12 cellular contexts compared by ENCODE assay signal in the genomic region with DNA sequence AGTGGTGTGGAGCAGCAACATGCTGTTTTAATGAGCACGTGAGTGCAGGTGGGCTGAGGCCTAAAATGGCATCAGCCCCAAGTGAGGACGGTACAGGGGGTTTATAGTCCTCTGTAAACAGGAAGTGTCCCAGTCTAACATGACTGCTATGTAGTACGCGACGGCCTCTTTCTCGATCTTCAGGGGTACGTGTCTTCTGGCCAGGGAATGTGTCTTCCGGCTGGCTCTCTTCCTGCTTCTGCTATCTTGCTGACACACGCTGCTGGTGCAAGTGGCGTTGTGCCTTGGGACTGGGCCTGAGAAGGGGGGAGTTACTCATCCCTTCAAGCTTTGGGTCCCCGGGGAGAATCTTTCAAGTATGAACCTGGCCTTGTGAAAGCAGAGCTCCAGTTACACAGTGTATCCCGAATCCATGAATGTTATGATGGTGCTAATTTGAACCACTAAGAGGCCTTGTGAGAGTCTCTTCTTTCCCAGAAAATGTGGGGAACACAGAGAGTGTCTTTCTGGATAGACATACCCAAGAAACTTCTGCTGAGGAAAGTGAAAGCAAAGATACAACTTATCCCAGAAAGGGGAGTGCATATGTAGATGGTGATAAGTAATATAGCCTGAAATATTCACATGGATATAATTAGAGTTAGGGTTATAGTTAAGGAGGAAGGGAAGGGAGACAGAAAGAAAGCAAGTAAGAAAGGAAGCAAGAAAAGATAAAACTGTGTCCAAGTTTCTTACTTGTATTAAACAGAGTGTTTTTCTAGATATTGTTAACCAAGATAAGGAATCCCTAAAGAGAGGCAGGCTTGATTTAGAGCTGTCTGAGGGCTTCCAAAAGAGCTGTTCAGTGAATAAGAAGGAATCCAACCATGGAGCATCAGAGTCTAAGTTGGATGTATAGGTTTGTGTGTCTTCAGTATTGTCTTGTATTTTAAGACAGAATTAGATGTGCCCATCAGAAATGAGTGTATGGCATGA. TPM values are rescaled to one million over a fixed set of nuclear protein-coding genes. Genes with fewer than 3 reads are reported as not detected.
DNase-seq lines count a peak whose midpoint lies in the region; ATAC-seq and TF ChIP-seq lines count a peak whose summit lies in the region.
"Had no signal": no experiment of that assay in that cellular context is flagged by ENCODE, and none has a peak within 500 bp of the region (broad histone marks: within the 10 kb centered on the region; RNA-seq: fewer than 3 reads in every experiment).

No MANE protein-coding gene starts in this region.

- peak overlapping the region; percentile 89 for H3K23ac ChIP-seq in neuronal stem cell (ENCODE audit: low read depth, low read length, poor library complexity)

- H3K36me3 ChIP-seq in Caco-2 (ENCODE audit: control insufficient read depth, insufficient read depth, low read length) = no peaks in the 10 kb centered on the region; the same call in 1 of the 2 replicates
- peaks cover 10% of the 10 kb centered on the region; the same call in 1 of the 2 replicates for H3K36me3 ChIP-seq in SK-N-MC (ENCODE audit: insufficient read depth, low read length)
- H3K36me3 ChIP-seq in fibroblast of lung (ENCODE audit: control insufficient read depth, insufficient read depth, low read length) = peaks cover 8% of the 10 kb centered on the region
- H3K36me3 ChIP-seq in neuronal stem cell (replicated peaks in 1 of 2; ENCODE audit: control insufficient read depth in 2 of 2, insufficient read depth in 2 of 2, low read length in 2 of 2) = peaks cover 6 to 74% of the 10 kb centered on the region in 2 donors

- no peak overlapping the region for H4K91ac ChIP-seq in neuronal stem cell (ENCODE audit: low read depth, low read length, poor library complexity)

- H3K9ac ChIP-seq in SK-N-MC (ENCODE audit: insufficient read length) (no peak overlapping the region), fibroblast of lung (ENCODE audit: insufficient read depth, low read length) (no peak overlapping the region), neuronal stem cell (ENCODE audit: low read depth, low read length, poor library complexity) (no peak overlapping the region)

- ATAC-seq in HG03457 (IDR thresholded peaks at IDR 0.05; ENCODE audit: unreplicated experiment) (no peak), HG02981 (IDR thresholded peaks at IDR 0.05; ENCODE audit: unreplicated experiment) (no peak)

- H2AFZ ChIP-seq in fibroblast of lung (ENCODE audit: low read length) (no peak overlapping the region), neuronal stem cell (ENCODE audit: low read length) (no peak overlapping the region)

- H3K27ac ChIP-seq in SK-N-MC = 0 out of 2 replicates have a peak overlapping the region, but pooled peaks have one; percentile 42
- H3K27ac ChIP-seq in fibroblast of lung (ENCODE audit: insufficient read depth, low read length) = peak overlapping the region; percentile 34
- H3K27ac ChIP-seq in neuronal stem cell (replicated peaks; ENCODE audit: low read length) = no peak overlapping the region

- no peak overlapping the region for H3K4me3 Mint-ChIP-seq in Caco-2 (ENCODE audit: unreplicated experiment)

- H2BK5ac ChIP-seq in neuronal stem cell (ENCODE audit: low read length) = no peak overlapping the region

- peaks cover 27% of the 10 kb centered on the region for H3K36me3 Mint-ChIP-seq in Caco-2 (ENCODE audit: insufficient read depth, unreplicated experiment)

- CTCF ChIA-PET in Caco-2 (lab: Charles Lee) = no interaction called here

- POLR2A ChIA-PET in Caco-2 (lab: Charles Lee) = interaction anchor here (0.6 kb wide), 1 partner anchor 14 kb away, joined by 5 read pairs; no protein-coding TSS in a partner anchor

- intact Hi-C loops in Caco-2 (cut with micrococcal nuclease; ENCODE audit: unreplicated experiment) = loop anchor here (10.0 kb wide), 1 partner anchor 119 kb away; a partner anchor contains a TSS

- no peak for DNase-seq in Caco-2
- DNase-seq in SK-N-MC (ENCODE audit: low read depth, low spot score) = no peak
- DNase-seq in fibroblast of lung (ENCODE audit: low read depth in 2 of 2) = no peak
- no peak for DNase-seq in neuronal stem cell (ENCODE audit: low spot score)
- DNase-seq in HK-2 (ENCODE audit: unreplicated experiment) = no peak
- no peak for DNase-seq in KG1 (lab: John Stamatoyannopoulos, UW)
- DNase-seq: activated CD8-positive, alpha-beta memory T cell treated with anti-CD3 and anti-CD28 coated beads for 24 hours; effector CD4-positive, alpha-beta T cell; MM.1S; stimulated activated CD4-positive, alpha-beta T cell treated with anti-CD3 and anti-CD28 coated beads, Interleukin-1b, Interleukin-23, amount 100 ng/mL, for 48 hours had no signal

- peak overlapping the region; percentile 10 for H3K27ac Mint-ChIP-seq in Caco-2 (ENCODE audit: unreplicated experiment)

- H3K27me3 ChIP-seq in Caco-2 (replicated peaks; ENCODE audit: control insufficient read depth, insufficient read depth, low read length) = no peaks in the 10 kb centered on the region
- no peaks in the 10 kb centered on the region for H3K27me3 ChIP-seq in fibroblast of lung (ENCODE audit: control insufficient read depth, insufficient read depth, low read length)
- H3K27me3 ChIP-seq in neuronal stem cell (ENCODE audit: control insufficient read depth in 3 of 3, insufficient read depth in 3 of 3, low read depth in 1 of 3, low read length in 3 of 3) = no peaks in the 10 kb centered on the region

- no peaks in the 10 kb centered on the region for H4K20me1 ChIP-seq in fibroblast of lung (ENCODE audit: control insufficient read depth, extremely low read depth, insufficient read depth, low read length)

- no peak overlapping the region for H3K18ac ChIP-seq in neuronal stem cell (ENCODE audit: low read length)

- no TSS peak for BruUV-seq in Caco-2 (replicated peaks; lab: Mats Ljungman, UMichigan)

- no peak overlapping the region for H3K14ac ChIP-seq in neuronal stem cell (ENCODE audit: low read length)

- no peak overlapping the region for H4K8ac ChIP-seq in neuronal stem cell (ENCODE audit: low read depth, low read length)

- H3K4me1 ChIP-seq in Caco-2 (peaks cover 50% of the 10 kb centered on the region), fibroblast of lung (ENCODE audit: control insufficient read depth, extremely low read depth, insufficient read depth, low read length) (peaks cover 4% of the 10 kb centered on the region), neuronal stem cell (ENCODE audit: control insufficient read depth in 2 of 2, insufficient read depth in 1 of 2, low read depth in 1 of 2, low read length in 2 of 2) (no peaks in the 10 kb centered on the region)

- peaks cover 24% of the 10 kb centered on the region for H3K79me2 ChIP-seq in fibroblast of lung (ENCODE audit: control insufficient read depth, insufficient read depth, low read length)

- peaks cover 45% of the 10 kb centered on the region for H3K4me1 Mint-ChIP-seq in Caco-2 (ENCODE audit: low read depth, unreplicated experiment)

- H2BK15ac ChIP-seq in neuronal stem cell (ENCODE audit: low read length) = no peak overlapping the region

- H2AK5ac ChIP-seq in neuronal stem cell (ENCODE audit: low read depth, low read length) = no peak overlapping the region

- peaks cover 10% of the 10 kb centered on the region for H3K9me3 Mint-ChIP-seq in Caco-2 (ENCODE audit: unreplicated experiment)

- peaks cover 2% of the 10 kb centered on the region for H3K79me1 ChIP-seq in neuronal stem cell (ENCODE audit: low read depth, low read length)

- H3K9me3 ChIP-seq in Caco-2 (no peaks in the 10 kb centered on the region), SK-N-MC (ENCODE audit: low read depth, low read length) (no peaks in the 10 kb centered on the region), fibroblast of lung (ENCODE audit: control insufficient read depth, insufficient read depth, low read depth, low read length) (no peaks in the 10 kb centered on the region), neuronal stem cell (replicated peaks in 1 of 2; ENCODE audit: control insufficient read depth in 2 of 2, insufficient read depth in 1 of 2, low read depth in 1 of 2, low read length in 2 of 2) (peaks cover 0 to 8% of the 10 kb centered on the region in 2 donors)

- TF ChIP-seq CTCF in Caco-2 (IDR thresholded peaks at IDR 0.05; ENCODE audit: insufficient read depth in 1 of 2, low read depth in 1 of 2, low read length in 1 of 2, severe bottlenecking in 1 of 2, unreplicated experiment in 1 of 2) (no peak), fibroblast of lung (conservative IDR thresholded peaks at IDR 0.05 in 1 of 2, IDR thresholded peaks at IDR 0.05 in 1 of 2; ENCODE audit: low read depth in 1 of 2, low read length in 2 of 2) (no peak)

- no peak overlapping the region for H2BK12ac ChIP-seq in neuronal stem cell (ENCODE audit: low read length)

- H3K4ac ChIP-seq in neuronal stem cell (ENCODE audit: low read length) = no peak overlapping the region

- H2BK120ac ChIP-seq in neuronal stem cell (ENCODE audit: low read depth, low read length) = no peak overlapping the region

- no peaks in the 10 kb centered on the region for H3K27me3 Mint-ChIP-seq in Caco-2 (ENCODE audit: insufficient read depth, unreplicated experiment)

- no peak overlapping the region for H3K4me3 ChIP-seq in Caco-2 (ENCODE audit: low read depth, low read length)
- H3K4me3 ChIP-seq in SK-N-MC = no peak overlapping the region
- H3K4me3 ChIP-seq in fibroblast of lung (replicated peaks in 1 of 4; ENCODE audit: control extremely low read depth in 1 of 4, insufficient read depth in 1 of 4, low read depth in 3 of 4, low read length in 4 of 4) = no peak overlapping the region
- H3K4me3 ChIP-seq in neuronal stem cell (ENCODE audit: low read length in 2 of 2) = no peak overlapping the region

- WGBS in neuronal stem cell (ENCODE audit: extremely low coverage in 2 of 2, insufficient read length in 2 of 2, insufficient replicate concordance in 1 of 2), 2 donors = no CpG with 5 or more reads among the region's 12 CpGs

- H3K4me2 ChIP-seq in fibroblast of lung (ENCODE audit: extremely low read depth, insufficient read depth, low read length) (no peak overlapping the region), neuronal stem cell (ENCODE audit: insufficient read depth, low read length, poor library complexity, severe bottlenecking) (no peak overlapping the region)

RNA-seq across cellular contexts. Expression of a gene that starts 35.5 kb away (rescaled TPM):
- total RNA-seq in Caco-2 (2022) (3.1 and 4.1 TPM in 2 replicates), fibroblast of lung (1.8 and 3.1 TPM in 2 replicates)
- polyA plus RNA-seq in fibroblast of lung = 0.61 and 1.4 TPM in 2 replicates
- polyA plus RNA-seq in fibroblast of lung (2012) = 0.69 and 2.1 TPM in 2 replicates
- 2.2 and 2.3 TPM in 2 replicates for polyA minus RNA-seq in fibroblast of lung (ENCODE audit: low replicate concordance)
- polyA plus RNA-seq in neuronal stem cell (2013, experiment 1 of 2) = 0.07 TPM
- 0.07 TPM for polyA plus RNA-seq in neuronal stem cell (2013, experiment 2 of 2)

RNA-seq across cellular contexts. Expression of a gene that starts 45.1 kb away (rescaled TPM):
- 53.6 and 53.7 TPM in 2 replicates for total RNA-seq in Caco-2 (2022)
- 31.1 and 37.5 TPM in 2 replicates for total RNA-seq in fibroblast of lung
- polyA plus RNA-seq in fibroblast of lung = 33.2 and 38.6 TPM in 2 replicates
- 19.6 and 23.0 TPM in 2 replicates for polyA plus RNA-seq in fibroblast of lung (2012)
- polyA minus RNA-seq in fibroblast of lung (ENCODE audit: low replicate concordance) = 5.1 and 22.9 TPM in 2 replicates
- polyA plus RNA-seq in neuronal stem cell (2013, experiment 1 of 2) = 45.8 TPM
- 47.8 TPM for polyA plus RNA-seq in neuronal stem cell (2013, experiment 2 of 2)
